15 cellular contexts compared by ENCODE assay signal in the genomic region with DNA sequence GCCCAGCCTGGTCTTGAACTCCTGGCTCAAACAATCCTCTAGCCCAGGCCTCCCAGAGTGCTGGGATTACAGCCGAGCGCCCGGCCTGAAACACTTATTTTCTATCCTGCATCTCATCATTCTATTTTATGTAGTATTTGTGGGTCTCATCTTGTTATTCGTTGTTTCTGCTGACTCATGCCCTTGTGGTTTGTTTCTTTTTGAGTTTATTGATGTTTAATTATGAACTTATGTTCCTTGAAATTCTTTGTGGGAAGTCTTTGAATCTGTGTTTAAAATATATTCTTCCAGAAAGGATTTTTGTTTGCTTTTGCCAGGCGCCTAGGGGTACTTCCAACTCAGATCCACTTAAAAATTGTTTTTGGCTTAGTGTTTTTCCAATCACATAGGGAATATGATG.
A peak's percentile ranks its signal among the peaks of the same experiment; 100 is the strongest.
DNase-seq lines count a peak whose midpoint lies in the region; ATAC-seq and TF ChIP-seq lines count a peak whose summit lies in the region.
"Had no signal": no experiment of that assay in that cellular context is flagged by ENCODE, and none has a peak within 500 bp of the region (broad histone marks: within the 10 kb centered on the region; RNA-seq: fewer than 3 reads in every experiment).

No MANE protein-coding gene starts in this region.

- H3K36me3 Mint-ChIP-seq in CD14-positive monocyte = peaks cover 0 to 2% of the 10 kb centered on the region in 2 donors
- H3K36me3 Mint-ChIP-seq in T-cell = no peaks in the 10 kb centered on the region
- H3K36me3 Mint-ChIP-seq in activated CD8-positive, alpha-beta memory T cell treated with anti-CD3 and anti-CD28 coated beads, Interleukin-2, amount 10 ng/mL, durations not matched to agents 7 days and 5 days = peaks cover 3% of the 10 kb centered on the region
- H3K36me3 Mint-ChIP-seq: activated naive CD4-positive, alpha-beta T cell treated with anti-CD3 and anti-CD28 coated beads, Interleukin-2, amount 50 U/mL, for 72 hours had no signal

- POLR2A ChIA-PET in T-cell (lab: Charles Lee) = no interaction called here

- peaks cover 0 to 3% (median 1%) of the 10 kb centered on the region in 3 donors for H3K27me3 Mint-ChIP-seq in CD14-positive monocyte (ENCODE audit: low read depth in 3 of 3)
- H3K27me3 Mint-ChIP-seq in T-cell = no peaks in the 10 kb centered on the region
- H3K27me3 Mint-ChIP-seq in activated CD8-positive, alpha-beta memory T cell treated with anti-CD3 and anti-CD28 coated beads, Interleukin-2, amount 10 ng/mL, durations not matched to agents 7 days and 5 days = peaks cover 14% of the 10 kb centered on the region

- intact Hi-C loops in CD14-positive monocyte (cut with micrococcal nuclease) = no loop called here

- H3K27ac Mint-ChIP-seq in CD14-positive monocyte (peak overlapping the region in 5 of 7 donors; percentile 25 to 95 (median 93)), T-cell (no peak overlapping the region)
- no peak overlapping the region for H3K27ac Mint-ChIP-seq in activated CD8-positive, alpha-beta memory T cell treated with anti-CD3 and anti-CD28 coated beads, Interleukin-2, amount 10 ng/mL, durations not matched to agents 7 days and 5 days
- H3K27ac Mint-ChIP-seq: activated naive CD4-positive, alpha-beta T cell treated with anti-CD3 and anti-CD28 coated beads, Interleukin-2, amount 50 U/mL, for 72 hours had no signal

- H3K9me3 Mint-ChIP-seq in CD14-positive monocyte = peaks cover 0 to 4% (median 0%) of the 10 kb centered on the region in 7 donors
- H3K9me3 Mint-ChIP-seq in T-cell = no peaks in the 10 kb centered on the region
- no peaks in the 10 kb centered on the region for H3K9me3 Mint-ChIP-seq in activated CD8-positive, alpha-beta memory T cell treated with anti-CD3 and anti-CD28 coated beads, Interleukin-2, amount 10 ng/mL, durations not matched to agents 7 days and 5 days (ENCODE audit: low read depth)
- H3K9me3 Mint-ChIP-seq: activated naive CD4-positive, alpha-beta T cell treated with anti-CD3 and anti-CD28 coated beads, Interleukin-2, amount 50 U/mL, for 72 hours had no signal

- H3K4me3 Mint-ChIP-seq in CD14-positive monocyte = no peak overlapping the region
- H3K4me3 Mint-ChIP-seq in T-cell = no peak overlapping the region
- no peak overlapping the region for H3K4me3 Mint-ChIP-seq in activated CD8-positive, alpha-beta memory T cell treated with anti-CD3 and anti-CD28 coated beads, Interleukin-2, amount 10 ng/mL, durations not matched to agents 7 days and 5 days

- H3K4me1 Mint-ChIP-seq in CD14-positive monocyte = peaks cover 48% of the 10 kb centered on the region
- peaks cover 0 to 4% (median 0%) of the 10 kb centered on the region in 3 donors for H3K4me1 Mint-ChIP-seq in T-cell
- H3K4me1 Mint-ChIP-seq in activated CD8-positive, alpha-beta memory T cell treated with anti-CD3 and anti-CD28 coated beads, Interleukin-2, amount 10 ng/mL, durations not matched to agents 7 days and 5 days = peaks cover 12% of the 10 kb centered on the region

- CTCF ChIA-PET in T-cell (lab: Charles Lee) = no interaction called here
- CTCF ChIA-PET in activated CD8-positive, alpha-beta memory T cell treated with anti-CD3 and anti-CD28 coated beads, Interleukin-2, amount 10 ng/mL, durations not matched to agents 7 days and 5 days (lab: Charles Lee) = interaction anchor here (1.2 kb wide), 1 partner anchor 12 kb away, joined by 3 read pairs; no protein-coding TSS in a partner anchor

- no peak for TF ChIP-seq CTCF in CD14-positive monocyte (IDR thresholded peaks at IDR 0.05)

- no peak for DNase-seq in CD14-positive monocyte (ENCODE audit: low spot score)
- peak; percentile 75 for DNase-seq in LHCN-M2 (ENCODE audit: low read depth)
- DNase-seq in brain pericyte (ENCODE audit: low read depth, low spot score) = peak; percentile 71
- DNase-seq in myocyte (ENCODE audit: low read depth) = peak; percentile 42
- DNase-seq in T-cell = no peak
- no peak for DNase-seq in activated CD8-positive, alpha-beta memory T cell treated with anti-CD3 and anti-CD28 coated beads, Interleukin-2, amount 10 ng/mL, durations not matched to agents 7 days and 5 days
- no peak for DNase-seq in D341Med (ENCODE audit: low spot score)
- DNase-seq: activated CD4-positive, alpha-beta T cell treated with anti-CD3 and anti-CD28 coated beads, Interleukin-2, amount 50 U/mL, for 48 hours; effector memory CD4-positive, alpha-beta T cell; Kasumi-1; mesendoderm; stimulated activated naive CD4-positive, alpha-beta T cell treated with Interleukin-2 at 50 U/mL for 16 hours; T-helper 2 cell had no signal

- ATAC-seq in HG02938 (IDR thresholded peaks at IDR 0.05; ENCODE audit: unreplicated experiment) (no peak), T-cell (replicated peaks in 1 of 4) (no peak)
- ATAC-seq in activated CD8-positive, alpha-beta memory T cell treated with anti-CD3 and anti-CD28 coated beads, Interleukin-2, amount 10 ng/mL, durations not matched to agents 7 days and 5 days = no peak
- ATAC-seq: activated naive CD4-positive, alpha-beta T cell treated with anti-CD3 and anti-CD28 coated beads, Interleukin-2, amount 50 U/mL, for 72 hours had no signal

Comparison
In these comparisons a context has a peak if more than half of its experiments do, and no peak if none do; other contexts are left out.
1. DNase-seq: peak in LHCN-M2 (single experiment), brain pericyte (single experiment) and myocyte (single experiment); none in CD14-positive monocyte (single experiment), T-cell (0 of 34), activated CD8-positive, alpha-beta memory T cell treated with anti-CD3 and anti-CD28 coated beads, Interleukin-2, amount 10 ng/mL, durations not matched to agents 7 days and 5 days (single experiment) and D341Med (single experiment).
2. H3K27ac Mint-ChIP-seq: peak in CD14-positive monocyte (5 of 7); none in T-cell (0 of 2) and activated CD8-positive, alpha-beta memory T cell treated with anti-CD3 and anti-CD28 coated beads, Interleukin-2, amount 10 ng/mL, durations not matched to agents 7 days and 5 days (single experiment).